Comparison of ENCODE assay signal across 19 cellular contexts in genomic region chr5:104385901-104386300, GRCh38.
"Had no signal": no experiment of that assay in that cellular context is flagged by ENCODE, and none has a peak within 500 bp of the region (broad histone marks: within the 10 kb centered on the region; RNA-seq: fewer than 3 reads in every experiment).

No MANE protein-coding gene starts in this region.

- H3K27ac ChIP-seq: colonic mucosa, foreskin keratinocyte, heart left ventricle, left ventricle myocardium inferior, neutrophil, right atrium auricular region, uterus had no signal

- H3K4me3 ChIP-seq: colonic mucosa, heart left ventricle, left ventricle myocardium inferior, lung, right atrium auricular region, uterus had no signal

- H3K27me3 ChIP-seq: colonic mucosa, foreskin keratinocyte, heart left ventricle, neutrophil, right atrium auricular region, uterus had no signal

- H3K4me1 ChIP-seq: colonic mucosa, foreskin keratinocyte, heart left ventricle, left ventricle myocardium inferior, right atrium auricular region, uterus had no signal

- H3K36me3 ChIP-seq: colonic mucosa, heart left ventricle, left ventricle myocardium inferior, neutrophil, right atrium auricular region, uterus had no signal

- ATAC-seq: foreskin keratinocyte, heart left ventricle had no signal

- FAIRE-seq: keratinocyte, small intestine had no signal

- H3K9me3 ChIP-seq: colonic mucosa, neutrophil, right atrium auricular region, uterus had no signal

- DNase-seq: cerebellar nuclear complex; colonic mucosa; dermis blood vessel endothelial cell; erythroblast; foreskin keratinocyte; heart left ventricle; hippocampal formation; left ventricle myocardium inferior; mesendoderm; naive B cell; posterior cingulate gyrus; small intestine; stimulated activated CD4-positive, alpha-beta T cell treated with anti-CD3 and anti-CD28 coated beads, Interleukin-2, amount 100 ng/mL, for 48 hours; stimulated activated naive CD4-positive, alpha-beta T cell treated with Interleukin-2 at 50 U/mL for 16 hours; uterus had no signal
